25 cellular contexts compared by ENCODE assay signal in the genomic region with DNA sequence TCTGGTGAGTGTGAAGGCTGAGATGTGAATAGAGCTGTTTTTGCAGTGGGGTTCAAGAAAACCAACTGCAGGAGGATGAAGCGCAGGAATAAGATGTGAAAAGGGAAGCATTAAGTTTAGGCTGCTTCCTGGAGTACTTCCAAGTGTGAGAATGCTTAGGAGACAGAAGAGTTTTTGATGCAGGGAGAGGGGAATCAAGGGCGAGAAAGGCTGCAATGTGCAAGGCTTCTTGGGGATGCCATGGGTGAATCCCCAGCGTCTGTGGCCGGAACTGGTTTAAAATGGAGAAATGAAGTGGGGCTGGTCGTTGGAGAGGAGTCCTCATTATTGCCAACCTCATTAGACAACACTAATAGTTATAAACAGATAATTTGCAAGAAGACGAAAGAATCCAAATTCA.
DNase-seq lines count a peak whose midpoint lies in the region; ATAC-seq and TF ChIP-seq lines count a peak whose summit lies in the region.
"Had no signal": no experiment of that assay in that cellular context is flagged by ENCODE, and none has a peak within 500 bp of the region (broad histone marks: within the 10 kb centered on the region; RNA-seq: fewer than 3 reads in every experiment).

No MANE protein-coding gene starts in this region.

- no peak overlapping the region for H3K4me3 ChIP-seq in left ventricle myocardium inferior
- no peak overlapping the region for H3K4me3 ChIP-seq in fibroblast of villous mesenchyme (ENCODE audit: low read depth, low read length)
- H3K4me3 ChIP-seq: lung, neural progenitor cell, SJCRH30, upper lobe of right lung had no signal

- intact Hi-C loops in left ventricle myocardium inferior (cut with micrococcal nuclease) (no loop called here), left ventricle myocardium superior (cut with micrococcal nuclease) (no loop called here)

- no peaks in the 10 kb centered on the region for H3K27me3 ChIP-seq in left ventricle myocardium inferior (ENCODE audit: low read depth)
- H3K27me3 ChIP-seq: BE2C, neural progenitor cell, SJCRH30, upper lobe of right lung had no signal

- peaks cover 22% of the 10 kb centered on the region for H3K9me3 ChIP-seq in left ventricle myocardium inferior (replicated peaks)
- H3K9me3 ChIP-seq: BE2C, SJCRH30, upper lobe of right lung had no signal

- TF ChIP-seq CTCF in left ventricle myocardium inferior (IDR thresholded peaks at IDR 0.05; ENCODE audit: borderline replicate concordance): no peak
- no peak for TF ChIP-seq CTCF in fibroblast of villous mesenchyme (IDR thresholded peaks at IDR 0.05; ENCODE audit: insufficient read depth, low read depth, low read length)

- H3K27ac ChIP-seq in left ventricle myocardium inferior (replicated peaks): peak overlapping the region; percentile 44
- H3K27ac ChIP-seq: neural progenitor cell, SJCRH30 had no signal

- H3K4me1 ChIP-seq in left ventricle myocardium inferior: peaks cover 4% of the 10 kb centered on the region
- H3K4me1 ChIP-seq: neural progenitor cell, SJCRH30, upper lobe of right lung had no signal

- no peak for ATAC-seq in left ventricle myocardium superior
- ATAC-seq in GM18909 (IDR thresholded peaks at IDR 0.05; ENCODE audit: poor library complexity, unreplicated experiment): no peak
- ATAC-seq: activated T-cell treated with anti-CD3 and anti-CD28 coated beads, Interleukin-2, amount 50 U/mL, for 72 hours; Panc1; upper lobe of right lung had no signal

- no peaks in the 10 kb centered on the region for H3K36me3 ChIP-seq in left ventricle myocardium inferior
- H3K36me3 ChIP-seq: BE2C, neural progenitor cell, SJCRH30, upper lobe of right lung had no signal

- DNase-seq in left ventricle myocardium inferior (no peak), left ventricle myocardium superior (no peak), astrocyte of the hippocampus (ENCODE audit: low read depth, low spot score) (peak; percentile 28), fibroblast of villous mesenchyme (ENCODE audit: low read depth) (peak; percentile 20), midbrain (lab: John Stamatoyannopoulos, UW) (no peak)
- no peak for DNase-seq in activated CD8-positive, alpha-beta memory T cell treated with anti-CD3 and anti-CD28 coated beads for 24 hours
- no peak for DNase-seq in stimulated activated CD4-positive, alpha-beta T cell treated with anti-CD3 and anti-CD28 coated beads, Interleukin-4, amount 100 ng/mL, for 1 hour
- DNase-seq: 8988T; activated CD4-positive, alpha-beta T cell treated with anti-CD3 and anti-CD28 coated beads for 48 hours; activated naive CD4-positive, alpha-beta T cell treated with anti-CD3 and anti-CD28 coated beads, Interleukin-2, amount 50 U/mL, for 16 hours; activated T-cell treated with anti-CD3 and anti-CD28 coated beads, Interleukin-2, amount 50 U/mL, for 72 hours; effector CD4-positive, alpha-beta T cell; Karpas-422; NCI-H1694 treated with DMSO at 0.1 percent for 48 hours; NCI-H2171 treated with DMSO at 0.1 percent for 48 hours; NCI-H524 treated with DMSO at 0.1 percent for 48 hours; NK-92 treated with Interleukin-12 subunit alpha and Interleukin-12 subunit beta, amount 100 ng/mL, for 24 hours; SJCRH30; T-helper 2 cell; upper lobe of right lung had no signal

Comparison
In these comparisons a context has a peak if more than half of its experiments do, and no peak if none do; other contexts are left out.
1. DNase-seq: peak in astrocyte of the hippocampus (single experiment) and fibroblast of villous mesenchyme (single experiment); none in left ventricle myocardium inferior (single experiment), left ventricle myocardium superior (single experiment), activated CD8-positive, alpha-beta memory T cell treated with anti-CD3 and anti-CD28 coated beads for 24 hours (single experiment), midbrain (single experiment) and stimulated activated CD4-positive, alpha-beta T cell treated with anti-CD3 and anti-CD28 coated beads, Interleukin-4, amount 100 ng/mL, for 1 hour (single experiment).